In the genomic region with DNA sequence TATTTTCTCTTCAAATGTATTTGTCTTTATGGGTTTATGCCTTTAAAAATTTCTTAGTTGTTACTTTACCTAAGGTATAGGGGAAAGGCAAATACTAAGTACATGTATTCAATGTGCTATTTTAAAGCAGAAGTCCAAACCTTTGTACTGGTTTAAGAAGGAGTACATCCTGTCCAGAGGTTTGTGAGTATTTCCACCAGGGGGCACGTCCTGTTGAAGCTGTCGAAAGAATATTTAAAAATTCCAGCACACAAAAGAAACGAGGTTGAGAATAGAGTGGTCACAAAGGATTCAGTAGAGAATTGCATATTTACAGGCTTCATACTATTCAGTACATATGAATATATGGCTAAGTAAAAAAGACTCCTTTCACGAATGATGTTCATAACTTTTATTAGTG, we compare ENCODE assay signal across 15 cellular contexts. TPM values are rescaled to one million over a fixed set of nuclear protein-coding genes. Genes with fewer than 3 reads are reported as not detected.
DNase-seq lines count a peak whose midpoint lies in the region; ATAC-seq and TF ChIP-seq lines count a peak whose summit lies in the region.
"Had no signal": no experiment of that assay in that cellular context is flagged by ENCODE, and none has a peak within 500 bp of the region (broad histone marks: within the 10 kb centered on the region; RNA-seq: fewer than 3 reads in every experiment).

No MANE protein-coding gene starts in this region.

- peaks cover 8 to 20% of the 10 kb centered on the region in 2 experiments for H3K79me1 ChIP-seq in IMR-90 (ENCODE audit: low read depth in 1 of 2, low read length in 2 of 2)

- H2BK5ac ChIP-seq in IMR-90 (ENCODE audit: low read depth, low read length, poor library complexity, severe bottlenecking) = no peak overlapping the region

- H4K5ac ChIP-seq in IMR-90 (ENCODE audit: low read depth, low read length) = no peak overlapping the region

- 0 out of 2 replicates have a peak, but pooled peaks cover 2% of the 10 kb centered on the region for H3K9me3 ChIP-seq in IMR-90 (ENCODE audit: control insufficient read depth, insufficient read depth, low read length)
- H3K9me3 ChIP-seq: uterus had no signal

- POLR2A ChIA-PET in IMR-90 (lab: Charles Lee; ENCODE audit: unreplicated experiment) = interaction anchor here (0.6 kb wide), 1 partner anchor 15 kb away, joined by 3 read pairs; no protein-coding TSS in a partner anchor

- no peaks in the 10 kb centered on the region for H3K36me3 ChIP-seq in IMR-90 (ENCODE audit: control insufficient read depth, insufficient read depth, low read length)
- H3K36me3 ChIP-seq: uterus had no signal

- in situ Hi-C loops in IMR-90 (cut with MboI; ENCODE audit: low sequenced_read_pairs) = no loop called here

- no peak overlapping the region for H3K56ac ChIP-seq in IMR-90 (ENCODE audit: extremely low read depth, insufficient read depth, low read length)

- no peak overlapping the region for H3K23ac ChIP-seq in IMR-90 (ENCODE audit: low read depth, low read length)

- intact Hi-C loops in IMR-90 (cut with micrococcal nuclease) = no loop called here

- H3K4me3 ChIP-seq in IMR-90 (ENCODE audit: insufficient read depth, low read depth, low read length) = no peak overlapping the region
- H3K4me3 ChIP-seq: uterus had no signal

- H2BK15ac ChIP-seq in IMR-90 (ENCODE audit: low read depth, low read length) = no peak overlapping the region

- no peak for TF ChIP-seq RAD21 in IMR-90 (IDR thresholded peaks at IDR 0.05; ENCODE audit: low read length)

- dilution Hi-C loops in IMR-90 (cut with HindIII; ENCODE audit: low sequenced_read_pairs, unreplicated experiment) = no loop called here

- DNase-seq in AG08396 (ENCODE audit: low spot score) (peak; percentile 4), IMR-90 (peak; percentile 19), glomerular endothelial cell (ENCODE audit: extremely low read depth, low read depth, low spot score) (peak; percentile 23), CD1c-positive myeloid dendritic cell (ENCODE audit: extremely low spot score) (no peak)
- no peak for DNase-seq in effector CD8-positive, alpha-beta T cell (lab: John Stamatoyannopoulos, UW)
- DNase-seq: activated naive CD4-positive, alpha-beta T cell treated with anti-CD3 and anti-CD28 coated beads, Interleukin-2, amount 10 ng/mL, durations not matched to agents 7 days and 5 days; EL; GOT3; NCI-H146; NCI-H524 treated with DMSO at 0.1 percent for 48 hours; SHP77 treated with DMSO at 0.1 percent for 48 hours; uterus had no signal

- no peaks in the 10 kb centered on the region for H4K20me1 ChIP-seq in IMR-90 (ENCODE audit: insufficient read depth, low read length)

- H3K14ac ChIP-seq in IMR-90 (replicated peaks; ENCODE audit: low read depth, low read length) = no peak overlapping the region

- TF ChIP-seq POLR2A in IMR-90 (IDR thresholded peaks at IDR 0.05; ENCODE audit: low read depth, low read length) = no peak

- H3K18ac ChIP-seq in IMR-90 (ENCODE audit: low read depth, low read length) = no peak overlapping the region

- no peaks in the 10 kb centered on the region for H3K27me3 ChIP-seq in IMR-90 (ENCODE audit: control insufficient read depth, insufficient read depth, low read length)
- H3K27me3 ChIP-seq: uterus had no signal

- peak; percentile 62 for ATAC-seq in IMR-90 (ENCODE audit: low read depth)
- no peak for ATAC-seq in GM18873 (IDR thresholded peaks at IDR 0.05; ENCODE audit: low FRiP score, unreplicated experiment)
- ATAC-seq in GM18858 (IDR thresholded peaks at IDR 0.05; ENCODE audit: unreplicated experiment) = no peak

- H2AK5ac ChIP-seq in IMR-90 (ENCODE audit: low read depth, low read length) = no peak overlapping the region

- no CpG with 5 or more reads among the region's 4 CpGs for WGBS in IMR-90 (ENCODE audit: extremely low coverage in 2 of 2, insufficient read length in 1 of 2), 2 experiments

- no peaks in the 10 kb centered on the region for H3K9me1 ChIP-seq in IMR-90 (ENCODE audit: insufficient read depth, low read length)

- no peaks in the 10 kb centered on the region; the same call in 1 of the 2 replicates for H3K4me1 ChIP-seq in IMR-90 (ENCODE audit: control insufficient read depth, insufficient read depth, low read length)
- H3K4me1 ChIP-seq: uterus had no signal

- H3K9ac ChIP-seq in IMR-90 (ENCODE audit: low read depth, low read length) = no peak overlapping the region

- CTCF ChIA-PET in IMR-90 (lab: Yijun Ruan, JAX) = no interaction called here

- H2BK20ac ChIP-seq in IMR-90 (ENCODE audit: low read depth, low read length) = no peak overlapping the region

- H3K4ac ChIP-seq in IMR-90 (ENCODE audit: low read depth, low read length) = no peak overlapping the region

- TF ChIP-seq CTCF in IMR-90 (conservative IDR thresholded peaks at IDR 0.05; ENCODE audit: low read depth, low read length) = peak; percentile 20; the same call in 1 of the 2 replicates
- TF ChIP-seq CTCF in VCaP (conservative IDR thresholded peaks at IDR 0.05) = peak; percentile 39; the same call in 1 of the 2 replicates

- no peak overlapping the region for H2BK120ac ChIP-seq in IMR-90 (ENCODE audit: low read depth, low read length)

- H2AFZ ChIP-seq in IMR-90 (replicated peaks; ENCODE audit: low read length, poor library complexity) = no peak overlapping the region

- H4K8ac ChIP-seq in IMR-90 (ENCODE audit: low read depth in 2 of 2, low read length in 2 of 2) = no peak overlapping the region

- no peak overlapping the region for H2AK9ac ChIP-seq in IMR-90 (replicated peaks; ENCODE audit: low read depth, low read length, poor library complexity)

- H4K91ac ChIP-seq in IMR-90 (ENCODE audit: insufficient read depth, low read depth, low read length) = no peak overlapping the region

- no peak overlapping the region for H3K4me2 ChIP-seq in IMR-90 (ENCODE audit: low read depth, low read length)

- no TSS peak for BruUV-seq in IMR-90 (replicated peaks; lab: Mats Ljungman, UMichigan)

- H3K27ac ChIP-seq in IMR-90 (ENCODE audit: insufficient read depth, low read length) (no peak overlapping the region), VCaP (no peak overlapping the region)
- H3K27ac ChIP-seq: uterus had no signal

TF ChIP-seq in IMR-90, 13 proteins besides CTCF, POLR2A, EP300 and RAD21:
- TF ChIP-seq RFX5 (IDR thresholded peaks at IDR 0.05; ENCODE audit: low read depth, low read length) (no peak), MAFK (IDR thresholded peaks at IDR 0.05; ENCODE audit: low read depth, low read length) (no peak), RCOR1 (IDR thresholded peaks at IDR 0.05; ENCODE audit: insufficient replicate concordance, low read length) (no peak), SMC3 (IDR thresholded peaks at IDR 0.05; ENCODE audit: low read depth, low read length) (no peak), CEBPB (IDR thresholded peaks at IDR 0.05; ENCODE audit: low read depth, low read length) (no peak), FOS (IDR thresholded peaks at IDR 0.05; ENCODE audit: low read depth, low read length) (no peak), MAZ (IDR thresholded peaks at IDR 0.05; ENCODE audit: borderline replicate concordance, low read depth, low read length) (no peak), BHLHE40 (IDR thresholded peaks at IDR 0.05; ENCODE audit: low read depth, low read length) (no peak), CHD1 (IDR thresholded peaks at IDR 0.05; ENCODE audit: low read depth, low read length) (no peak), MXI1 (IDR thresholded peaks at IDR 0.05; ENCODE audit: borderline replicate concordance, low read depth, low read length) (no peak), NFE2L2 (IDR thresholded peaks at IDR 0.05; ENCODE audit: low read depth, low read length) (no peak)
- TF ChIP-seq, protein P1, sequence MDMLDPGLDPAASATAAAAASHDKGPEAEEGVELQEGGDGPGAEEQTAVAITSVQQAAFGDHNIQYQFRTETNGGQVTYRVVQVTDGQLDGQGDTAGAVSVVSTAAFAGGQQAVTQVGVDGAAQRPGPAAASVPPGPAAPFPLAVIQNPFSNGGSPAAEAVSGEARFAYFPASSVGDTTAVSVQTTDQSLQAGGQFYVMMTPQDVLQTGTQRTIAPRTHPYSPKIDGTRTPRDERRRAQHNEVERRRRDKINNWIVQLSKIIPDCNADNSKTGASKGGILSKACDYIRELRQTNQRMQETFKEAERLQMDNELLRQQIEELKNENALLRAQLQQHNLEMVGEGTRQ (IDR thresholded peaks at IDR 0.05; ENCODE audit: low read depth, low read length) = no peak
- TF ChIP-seq, protein P2, sequence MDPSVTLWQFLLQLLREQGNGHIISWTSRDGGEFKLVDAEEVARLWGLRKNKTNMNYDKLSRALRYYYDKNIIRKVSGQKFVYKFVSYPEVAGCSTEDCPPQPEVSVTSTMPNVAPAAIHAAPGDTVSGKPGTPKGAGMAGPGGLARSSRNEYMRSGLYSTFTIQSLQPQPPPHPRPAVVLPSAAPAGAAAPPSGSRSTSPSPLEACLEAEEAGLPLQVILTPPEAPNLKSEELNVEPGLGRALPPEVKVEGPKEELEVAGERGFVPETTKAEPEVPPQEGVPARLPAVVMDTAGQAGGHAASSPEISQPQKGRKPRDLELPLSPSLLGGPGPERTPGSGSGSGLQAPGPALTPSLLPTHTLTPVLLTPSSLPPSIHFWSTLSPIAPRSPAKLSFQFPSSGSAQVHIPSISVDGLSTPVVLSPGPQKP (IDR thresholded peaks at IDR 0.05; ENCODE audit: borderline replicate concordance, low read depth, low read length) = no peak

RNA-seq across cellular contexts. Expression of a gene that starts 59.8 kb away (rescaled TPM):
- total RNA-seq in IMR-90 (2012; rRNA removed) (43.2 and 95.8 TPM in 2 replicates), glomerular endothelial cell (24.1 and 25.6 TPM in 2 replicates)
- polyA plus RNA-seq in IMR-90 (2012; rRNA removed) = 39.0 and 45.3 TPM in 2 replicates
- 4.1 and 11.6 TPM in 2 replicates for polyA plus RNA-seq in IMR-90 (2012; cell fraction: cytosol; rRNA removed)
- polyA plus RNA-seq in IMR-90 (2012; cell fraction: nucleus; rRNA removed; ENCODE audit: low replicate concordance) = 2.4 and 34.6 TPM in 2 replicates

Comparison
In these comparisons a context has a peak if more than half of its experiments do, and no peak if none do; other contexts are left out.
1. DNase-seq: peak in AG08396 (single experiment), IMR-90 (single experiment) and glomerular endothelial cell (single experiment); none in effector CD8-positive, alpha-beta T cell (single experiment) and CD1c-positive myeloid dendritic cell (single experiment).